In the genomic region with DNA sequence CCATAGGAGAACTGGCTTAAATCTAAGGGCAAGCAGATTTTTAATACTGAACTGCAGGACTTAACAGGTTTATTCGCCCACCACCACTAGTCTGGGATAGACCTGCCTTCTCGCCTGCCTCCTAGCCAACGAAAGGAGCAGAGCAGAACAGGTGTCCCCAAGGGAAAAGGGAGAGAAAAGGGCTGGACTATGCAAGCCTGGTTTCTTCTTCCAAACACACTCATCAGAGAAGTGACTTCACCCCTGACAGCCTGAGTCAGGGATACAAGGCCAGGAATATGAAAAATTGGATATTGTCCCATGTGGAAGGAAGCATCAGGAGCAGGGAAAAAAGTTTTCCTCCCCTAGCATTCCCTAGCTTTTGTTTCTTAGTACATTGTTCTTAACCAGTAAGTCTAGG, we compare ENCODE assay signal across 1 cellular context.
TF ChIP-seq lines count a peak whose summit lies in the region.

No MANE protein-coding gene starts in this region.

TF ChIP-seq in HepG2, 621 proteins besides CTCF, POLR2A, EP300 and RAD21:
- TF ChIP-seq, protein P1, sequence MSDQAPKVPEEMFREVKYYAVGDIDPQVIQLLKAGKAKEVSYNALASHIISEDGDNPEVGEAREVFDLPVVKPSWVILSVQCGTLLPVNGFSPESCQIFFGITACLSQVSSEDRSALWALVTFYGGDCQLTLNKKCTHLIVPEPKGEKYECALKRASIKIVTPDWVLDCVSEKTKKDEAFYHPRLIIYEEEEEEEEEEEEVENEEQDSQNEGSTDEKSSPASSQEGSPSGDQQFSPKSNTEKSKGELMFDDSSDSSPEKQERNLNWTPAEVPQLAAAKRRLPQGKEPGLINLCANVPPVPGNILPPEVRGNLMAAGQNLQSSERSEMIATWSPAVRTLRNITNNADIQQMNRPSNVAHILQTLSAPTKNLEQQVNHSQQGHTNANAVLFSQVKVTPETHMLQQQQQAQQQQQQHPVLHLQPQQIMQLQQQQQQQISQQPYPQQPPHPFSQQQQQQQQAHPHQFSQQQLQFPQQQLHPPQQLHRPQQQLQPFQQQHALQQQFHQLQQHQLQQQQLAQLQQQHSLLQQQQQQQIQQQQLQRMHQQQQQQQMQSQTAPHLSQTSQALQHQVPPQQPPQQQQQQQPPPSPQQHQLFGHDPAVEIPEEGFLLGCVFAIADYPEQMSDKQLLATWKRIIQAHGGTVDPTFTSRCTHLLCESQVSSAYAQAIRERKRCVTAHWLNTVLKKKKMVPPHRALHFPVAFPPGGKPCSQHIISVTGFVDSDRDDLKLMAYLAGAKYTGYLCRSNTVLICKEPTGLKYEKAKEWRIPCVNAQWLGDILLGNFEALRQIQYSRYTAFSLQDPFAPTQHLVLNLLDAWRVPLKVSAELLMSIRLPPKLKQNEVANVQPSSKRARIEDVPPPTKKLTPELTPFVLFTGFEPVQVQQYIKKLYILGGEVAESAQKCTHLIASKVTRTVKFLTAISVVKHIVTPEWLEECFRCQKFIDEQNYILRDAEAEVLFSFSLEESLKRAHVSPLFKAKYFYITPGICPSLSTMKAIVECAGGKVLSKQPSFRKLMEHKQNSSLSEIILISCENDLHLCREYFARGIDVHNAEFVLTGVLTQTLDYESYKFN (CRISPR knock-in tag; conservative IDR thresholded peaks at IDR 0.05), result no peak
- TF ChIP-seq PCBP1 (IDR thresholded peaks at IDR 0.05; ENCODE audit: borderline replicate concordance, low read depth, low read length), result no peak
